ENCODE assay signal across 10 cellular contexts in the genomic region with DNA sequence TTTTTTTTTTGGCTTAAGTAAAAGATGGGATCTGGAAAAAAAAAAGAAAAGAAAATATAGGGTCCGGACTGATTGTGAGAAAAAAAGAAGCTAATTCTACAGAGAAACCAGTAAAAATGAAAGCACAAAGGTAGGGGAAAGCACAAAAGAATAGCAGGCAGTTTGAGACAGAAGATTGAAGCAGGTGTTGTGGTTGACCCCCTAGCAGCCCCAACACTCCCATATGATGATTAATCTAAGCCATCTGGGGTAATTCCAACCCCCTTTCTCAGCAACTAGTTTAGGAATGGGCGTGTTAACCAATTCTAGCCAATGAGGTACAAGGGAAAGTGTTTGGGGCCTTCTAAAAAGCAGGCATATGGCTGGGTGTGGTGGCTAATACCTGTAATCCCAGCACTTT.
DNase-seq lines count a peak whose midpoint lies in the region; ATAC-seq and TF ChIP-seq lines count a peak whose summit lies in the region.
"Had no signal": no experiment of that assay in that cellular context is flagged by ENCODE, and none has a peak within 500 bp of the region (broad histone marks: within the 10 kb centered on the region; RNA-seq: fewer than 3 reads in every experiment).

No MANE protein-coding gene starts in this region.

- H3K27ac ChIP-seq in aorta (ENCODE audit: low read depth in 1 of 2, low read length in 2 of 2): no peak overlapping the region
- H3K27ac ChIP-seq: body of pancreas, right atrium auricular region had no signal

- no peak overlapping the region for H3K4me3 ChIP-seq in aorta (ENCODE audit: low read length in 2 of 2)
- H3K4me3 ChIP-seq: body of pancreas, right atrium auricular region had no signal

- H3K4me3 Mint-ChIP-seq in glutamatergic neuron (ENCODE audit: unreplicated experiment): no peak overlapping the region

- H3K4me1 ChIP-seq in aorta (ENCODE audit: control insufficient read depth in 1 of 2, insufficient read depth in 2 of 2, low read length in 2 of 2): peaks cover 2 to 8% of the 10 kb centered on the region in 2 donors
- H3K4me1 ChIP-seq: body of pancreas, right atrium auricular region had no signal

- ATAC-seq in HG02763 (IDR thresholded peaks at IDR 0.05; ENCODE audit: unreplicated experiment) (peak; percentile 81), aorta (ENCODE audit: low FRiP score) (no peak)
- ATAC-seq: body of pancreas had no signal

- H3K36me3 Mint-ChIP-seq in glutamatergic neuron (ENCODE audit: unreplicated experiment): peaks cover 6% of the 10 kb centered on the region

- intact Hi-C loops in aorta (cut with DNase I): loop anchor here in 1 of 2 donors (5.0 to 10.0 kb wide), 2 partner anchors 75 to 117 kb away; a partner anchor contains a TSS

- H3K9me3 Mint-ChIP-seq in glutamatergic neuron (ENCODE audit: unreplicated experiment): peaks cover 2% of the 10 kb centered on the region

- 64 to 83% methylated on average over 2 of the region's 2 CpGs for WGBS in aorta, 2 donors

- H3K36me3 ChIP-seq in aorta (ENCODE audit: control insufficient read depth in 1 of 2, insufficient read depth in 2 of 2, low read length in 1 of 2): peaks cover 0 to 1% of the 10 kb centered on the region in 2 donors
- H3K36me3 ChIP-seq: right atrium auricular region had no signal

- H3K27me3 Mint-ChIP-seq in glutamatergic neuron (ENCODE audit: unreplicated experiment): no peaks in the 10 kb centered on the region

- no peak for TF ChIP-seq CTCF in glutamatergic neuron (IDR thresholded peaks at IDR 0.05; ENCODE audit: partially characterized antibody, unreplicated experiment)

- in situ Hi-C loops in KBM-7 (cut with MboI; ENCODE audit: low pct_unique_long_range_greater_than_20kb, low sequenced_read_pairs): no loop called here

- peak; percentile 15 to 32 for DNase-seq in stimulated activated CD4-positive, alpha-beta T cell treated with anti-CD3 and anti-CD28 coated beads, Interleukin-2, amount 100 ng/mL, for 24 hours
- DNase-seq in stimulated activated CD4-positive, alpha-beta T cell treated with anti-CD3 and anti-CD28 coated beads, Interleukin-2, amount 100 ng/mL, for 48 hours: no peak
- peak; percentile 74 for DNase-seq in NCI-H2171 treated with DMSO at 0.1 percent for 48 hours (lab: John Stamatoyannopoulos, UW)
- DNase-seq in aorta: no peak
- no peak for DNase-seq in glutamatergic neuron
- DNase-seq in KBM-7: no peak
- DNase-seq in D341Med (ENCODE audit: low spot score): no peak
- DNase-seq: body of pancreas had no signal

- H3K27ac Mint-ChIP-seq in glutamatergic neuron (ENCODE audit: unreplicated experiment): no peak overlapping the region

- no peaks in the 10 kb centered on the region for H3K4me1 Mint-ChIP-seq in glutamatergic neuron (ENCODE audit: low read depth, unreplicated experiment)

- no peaks in the 10 kb centered on the region for H3K9me3 ChIP-seq in aorta (ENCODE audit: control insufficient read depth, low read length)
- H3K9me3 ChIP-seq: body of pancreas had no signal

- no peaks in the 10 kb centered on the region for H3K27me3 ChIP-seq in aorta (ENCODE audit: control insufficient read depth in 1 of 2, insufficient read depth in 2 of 2, low read length in 1 of 2)
- H3K27me3 ChIP-seq: body of pancreas, right atrium auricular region had no signal

Comparison
In these comparisons a context has a peak if more than half of its experiments do, and no peak if none do; other contexts are left out.
1. DNase-seq: peak in stimulated activated CD4-positive, alpha-beta T cell treated with anti-CD3 and anti-CD28 coated beads, Interleukin-2, amount 100 ng/mL, for 24 hours (2 of 2) and NCI-H2171 treated with DMSO at 0.1 percent for 48 hours (single experiment); none in stimulated activated CD4-positive, alpha-beta T cell treated with anti-CD3 and anti-CD28 coated beads, Interleukin-2, amount 100 ng/mL, for 48 hours (0 of 2), aorta (0 of 2), glutamatergic neuron (single experiment), KBM-7 (single experiment) and D341Med (single experiment).